ENCODE assay signal across 8 cellular contexts in genomic region chr11:15258433-15259350, GRCh38.
A peak's percentile ranks its signal among the peaks of the same experiment; 100 is the strongest.
DNase-seq lines count a peak whose midpoint lies in the region; ATAC-seq and TF ChIP-seq lines count a peak whose summit lies in the region.

No MANE protein-coding gene starts in this region.

- 84 to 92% methylated on average over 1 to 3 of the region's 3 CpGs for WGBS in endodermal cell (ENCODE audit: insufficient coverage in 1 of 2, insufficient read length in 1 of 2), 2 experiments

- H3K27ac ChIP-seq in endodermal cell (ENCODE audit: low read depth, low read length) = no peak overlapping the region
- H3K27ac ChIP-seq in dorsolateral prefrontal cortex = no peak overlapping the region

- H3K27me3 Mint-ChIP-seq in endodermal cell (ENCODE audit: insufficient read depth) = peaks cover 9% of the 10 kb centered on the region

- H3K4me1 Mint-ChIP-seq in endodermal cell = peaks cover 11% of the 10 kb centered on the region

- TF ChIP-seq CTCF in endodermal cell (conservative IDR thresholded peaks at IDR 0.05) (peak; percentile 33), retinal pigment epithelial cell (conservative IDR thresholded peaks at IDR 0.05; ENCODE audit: low read depth, low read length) (peak; percentile 29), dorsolateral prefrontal cortex (IDR thresholded peaks at IDR 0.05 in 54 of 56, conservative IDR thresholded peaks at IDR 0.05 in 2 of 56; ENCODE audit: low read depth in 1 of 56, partially characterized antibody in 56 of 56) (no peak)

- peaks cover 18% of the 10 kb centered on the region for H3K27me3 ChIP-seq in endodermal cell (ENCODE audit: control insufficient read depth, insufficient read depth, low read length, poor library complexity, severe bottlenecking)
- H3K27me3 ChIP-seq in dorsolateral prefrontal cortex = peaks cover 0 to 22% (median 0%) of the 10 kb centered on the region in 45 donors

- H3K9me3 Mint-ChIP-seq in endodermal cell = no peaks in the 10 kb centered on the region

- intact Hi-C loops in dorsolateral prefrontal cortex (cut with DNase I) (no loop called here), left ventricle myocardium superior (cut with micrococcal nuclease) (no loop called here)

- no peak overlapping the region for H3K9ac ChIP-seq in endodermal cell (ENCODE audit: extremely low read depth, low read length, poor library complexity, severe bottlenecking)

- H3K36me3 ChIP-seq in endodermal cell (ENCODE audit: control insufficient read depth, insufficient read depth, low read length) = no peaks in the 10 kb centered on the region

- no peaks in the 10 kb centered on the region for H3K36me3 Mint-ChIP-seq in endodermal cell (ENCODE audit: low read depth)

- ATAC-seq in GM21825 (IDR thresholded peaks at IDR 0.05; ENCODE audit: unreplicated experiment) = peak; percentile 83
- ATAC-seq in left ventricle myocardium superior = no peak
- ATAC-seq in GM19324 (IDR thresholded peaks at IDR 0.05; ENCODE audit: low FRiP score, unreplicated experiment) = no peak

- H3K4me1 ChIP-seq in endodermal cell (ENCODE audit: control insufficient read depth, insufficient read depth, low read length) = peaks cover 10% of the 10 kb centered on the region

- H3K4me3 ChIP-seq in endodermal cell (ENCODE audit: low read length) = no peak overlapping the region
- H3K4me3 ChIP-seq in retinal pigment epithelial cell (ENCODE audit: low read length) = no peak overlapping the region
- H3K4me3 ChIP-seq in dorsolateral prefrontal cortex = no peak overlapping the region

- H3K27ac Mint-ChIP-seq in endodermal cell = peak overlapping the region; percentile 77

- no peaks in the 10 kb centered on the region for H3K9me3 ChIP-seq in endodermal cell (ENCODE audit: control insufficient read depth, low read length)

- peak; percentile 14 for DNase-seq in AG08396 (ENCODE audit: low spot score)
- peak; percentile 42 for DNase-seq in NCI-H2029 treated with DMSO at 0.1 percent for 48 hours (lab: John Stamatoyannopoulos, UW)
- DNase-seq in endodermal cell = no peak
- DNase-seq in retinal pigment epithelial cell (ENCODE audit: low read depth) = peak; percentile 12
- DNase-seq in dorsolateral prefrontal cortex = no peak
- DNase-seq in left ventricle myocardium superior = no peak

- H3K4me3 Mint-ChIP-seq in endodermal cell = no peak overlapping the region

Comparison
In these comparisons a context has a peak if more than half of its experiments do, and no peak if none do; other contexts are left out.
1. DNase-seq: peak in AG08396 (single experiment), NCI-H2029 treated with DMSO at 0.1 percent for 48 hours (single experiment) and retinal pigment epithelial cell (single experiment); none in endodermal cell (single experiment), dorsolateral prefrontal cortex (0 of 10) and left ventricle myocardium superior (single experiment).
2. CTCF ChIP-seq: peak in endodermal cell (single experiment) and retinal pigment epithelial cell (single experiment); none in dorsolateral prefrontal cortex (0 of 56).